In genomic region chr9:75039006-75039405, GRCh38 we compare ENCODE assay signal across 2 cellular contexts.
TF ChIP-seq lines count a peak whose summit lies in the region.

No MANE protein-coding gene starts in this region.

TF ChIP-seq in IMR-90, 13 proteins besides CTCF, POLR2A, EP300 and RAD21:
- TF ChIP-seq NFE2L2 (IDR thresholded peaks at IDR 0.05; ENCODE audit: low read depth, low read length) = no peak
- TF ChIP-seq MXI1 (IDR thresholded peaks at IDR 0.05; ENCODE audit: borderline replicate concordance, low read depth, low read length) = no peak
- TF ChIP-seq RCOR1 (IDR thresholded peaks at IDR 0.05; ENCODE audit: insufficient replicate concordance, low read length) = no peak
- no peak for TF ChIP-seq CHD1 (IDR thresholded peaks at IDR 0.05; ENCODE audit: low read depth, low read length)
- peak; percentile 27; the same call in 1 of the 2 replicates for TF ChIP-seq MAFK (IDR thresholded peaks at IDR 0.05; ENCODE audit: low read depth, low read length)
- TF ChIP-seq, protein P1, sequence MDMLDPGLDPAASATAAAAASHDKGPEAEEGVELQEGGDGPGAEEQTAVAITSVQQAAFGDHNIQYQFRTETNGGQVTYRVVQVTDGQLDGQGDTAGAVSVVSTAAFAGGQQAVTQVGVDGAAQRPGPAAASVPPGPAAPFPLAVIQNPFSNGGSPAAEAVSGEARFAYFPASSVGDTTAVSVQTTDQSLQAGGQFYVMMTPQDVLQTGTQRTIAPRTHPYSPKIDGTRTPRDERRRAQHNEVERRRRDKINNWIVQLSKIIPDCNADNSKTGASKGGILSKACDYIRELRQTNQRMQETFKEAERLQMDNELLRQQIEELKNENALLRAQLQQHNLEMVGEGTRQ (IDR thresholded peaks at IDR 0.05; ENCODE audit: low read depth, low read length) = no peak
- TF ChIP-seq CEBPB (IDR thresholded peaks at IDR 0.05; ENCODE audit: low read depth, low read length) = peak; percentile 17; the same call in 1 of the 2 replicates
- TF ChIP-seq FOS (IDR thresholded peaks at IDR 0.05; ENCODE audit: low read depth, low read length) = peak; percentile 58; the same call in 1 of the 2 replicates

TF ChIP-seq in HepG2, 621 proteins besides CTCF, POLR2A, EP300 and RAD21:
- no peak for TF ChIP-seq CHD4 (IDR thresholded peaks at IDR 0.05; ENCODE audit: borderline replicate concordance, low read length)
- TF ChIP-seq ISL2 (CRISPR knock-in tag; IDR thresholded peaks at IDR 0.05) = no peak
- TF ChIP-seq, protein P2, sequence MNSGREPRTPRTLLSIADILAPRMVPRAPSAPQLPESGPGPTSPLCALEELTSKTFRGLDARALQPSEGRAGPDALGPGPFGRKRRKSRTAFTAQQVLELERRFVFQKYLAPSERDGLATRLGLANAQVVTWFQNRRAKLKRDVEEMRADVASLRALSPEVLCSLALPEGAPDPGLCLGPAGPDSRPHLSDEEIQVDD (CRISPR knock-in tag; IDR thresholded peaks at IDR 0.05; ENCODE audit: borderline replicate concordance) = no peak
- TF ChIP-seq ZNF34 (CRISPR knock-in tag; IDR thresholded peaks at IDR 0.05; ENCODE audit: borderline replicate concordance) = no peak
- no peak for TF ChIP-seq CHCHD3 (CRISPR knock-in tag; IDR thresholded peaks at IDR 0.05)
- no peak for TF ChIP-seq ZNF550 (CRISPR knock-in tag; IDR thresholded peaks at IDR 0.05; ENCODE audit: borderline replicate concordance)
